ENCODE assay signal across 22 cellular contexts in genomic region chrX:110569506-110569905, GRCh38.
A peak's percentile ranks its signal among the peaks of the same experiment; 100 is the strongest.
DNase-seq lines count a peak whose midpoint lies in the region; ATAC-seq and TF ChIP-seq lines count a peak whose summit lies in the region.
"Had no signal": no experiment of that assay in that cellular context is flagged by ENCODE, and none has a peak within 500 bp of the region (broad histone marks: within the 10 kb centered on the region; RNA-seq: fewer than 3 reads in every experiment).

No MANE protein-coding gene starts in this region.

- no peaks in the 10 kb centered on the region for H3K27me3 Mint-ChIP-seq in HFFc6 (ENCODE audit: insufficient read depth)
- H3K27me3 Mint-ChIP-seq: activated CD4-positive, alpha-beta T cell treated with anti-CD3 and anti-CD28 coated beads, Interleukin-2, amount 10 ng/mL, durations not matched to agents 24 days and 14 days; CD4-positive, alpha-beta T cell; dendritic cell treated with granulocyte-macrophage colony-stimulating factor and Interleukin-4, amounts not matched to agents 40 ng/mL and 50 ng/mL, for 4 days; natural killer cell treated with Interleukin-12 subunit alpha and Interleukin-12 subunit beta and Interleukin-15 and Interleukin-18, amount 100 ng/mL, for 72 hours had no signal

- TF ChIP-seq CTCF in AG10803 (conservative IDR thresholded peaks at IDR 0.05; ENCODE audit: low read length): no peak
- no peak for TF ChIP-seq CTCF in HFFc6 (IDR thresholded peaks at IDR 0.05)
- no peak for TF ChIP-seq CTCF in foreskin fibroblast (IDR thresholded peaks at IDR 0.05; ENCODE audit: low read depth, low read length)

- no peak overlapping the region for H3K4me3 ChIP-seq in AG10803 (ENCODE audit: low read length)
- no peak overlapping the region for H3K4me3 ChIP-seq in foreskin fibroblast (ENCODE audit: low read depth in 1 of 2, low read length in 2 of 2)
- H3K4me3 ChIP-seq: prostate gland, skin epidermis, uterus had no signal

- ATAC-seq in GM18907 (IDR thresholded peaks at IDR 0.05; ENCODE audit: unreplicated experiment): no peak
- ATAC-seq in HG03378 (IDR thresholded peaks at IDR 0.05; ENCODE audit: unreplicated experiment): no peak
- ATAC-seq: natural killer cell treated with Interleukin-12 subunit alpha and Interleukin-12 subunit beta and Interleukin-15 and Interleukin-18, amount 100 ng/mL, for 72 hours had no signal

- no peaks in the 10 kb centered on the region for H3K9me3 Mint-ChIP-seq in HFFc6
- H3K9me3 Mint-ChIP-seq: activated CD4-positive, alpha-beta T cell treated with anti-CD3 and anti-CD28 coated beads, Interleukin-2, amount 10 ng/mL, durations not matched to agents 24 days and 14 days; activated T-helper 2 cell treated with anti-CD3 and anti-CD28 coated beads, Interferon-gamma antibody, Interleukin-2, Interleukin-4, amounts not matched to agents 10 μg/mL and 5 μg/mL and 100 μg/mL, durations not matched to agents 14 hours and 24 hours and 36 hours; CD4-positive, alpha-beta T cell; dendritic cell treated with granulocyte-macrophage colony-stimulating factor and Interleukin-4, amounts not matched to agents 40 ng/mL and 50 ng/mL, for 4 days; natural killer cell treated with Interleukin-12 subunit alpha and Interleukin-12 subunit beta and Interleukin-15 and Interleukin-18, amount 100 ng/mL, for 72 hours had no signal

- peaks cover 17% of the 10 kb centered on the region for H3K4me1 Mint-ChIP-seq in HFFc6 (ENCODE audit: low read depth)

- peak overlapping the region; percentile 31; the same call in 1 of the 2 replicates for H3K27ac Mint-ChIP-seq in HFFc6
- H3K27ac Mint-ChIP-seq: activated CD4-positive, alpha-beta T cell treated with anti-CD3 and anti-CD28 coated beads, Interleukin-2, amount 10 ng/mL, durations not matched to agents 24 days and 14 days; activated T-helper 2 cell treated with anti-CD3 and anti-CD28 coated beads, Interferon-gamma antibody, Interleukin-2, Interleukin-4, amounts not matched to agents 10 μg/mL and 5 μg/mL and 100 μg/mL, durations not matched to agents 14 hours and 24 hours and 36 hours; CD4-positive, alpha-beta T cell; dendritic cell treated with granulocyte-macrophage colony-stimulating factor and Interleukin-4, amounts not matched to agents 40 ng/mL and 50 ng/mL, for 4 days; natural killer cell treated with Interleukin-12 subunit alpha and Interleukin-12 subunit beta and Interleukin-15 and Interleukin-18, amount 100 ng/mL, for 72 hours had no signal

- H3K4me3 Mint-ChIP-seq in HFFc6: peak overlapping the region; percentile 9; the same call in 1 of the 2 replicates
- H3K4me3 Mint-ChIP-seq: activated CD4-positive, alpha-beta T cell treated with anti-CD3 and anti-CD28 coated beads, Interleukin-2, amount 10 ng/mL, durations not matched to agents 24 days and 14 days; CD4-positive, alpha-beta T cell; dendritic cell treated with granulocyte-macrophage colony-stimulating factor and Interleukin-4, amounts not matched to agents 40 ng/mL and 50 ng/mL, for 4 days; natural killer cell treated with Interleukin-12 subunit alpha and Interleukin-12 subunit beta and Interleukin-15 and Interleukin-18, amount 100 ng/mL, for 72 hours had no signal

- DNase-seq in AG10803 (ENCODE audit: low read depth) (peak; percentile 27), HFFc6 (peak; percentile 61), NCI-H82 treated with DMSO at 0.1 percent for 48 hours (lab: John Stamatoyannopoulos, UW; ENCODE audit: unreplicated experiment) (peak; percentile 50), foreskin fibroblast (peak; percentile 48 to 70), DMS153 (lab: John Stamatoyannopoulos, UW) (no peak), NCI-H2227 treated with DMSO at 0.1 percent for 48 hours (lab: John Stamatoyannopoulos, UW) (no peak)
- DNase-seq: ACHN; activated CD4-positive, alpha-beta T cell treated with anti-CD3 and anti-CD28 coated beads, Interleukin-2, amount 10 ng/mL, durations not matched to agents 24 days and 14 days; CD4-positive, alpha-beta T cell; DMS53; NCI-H146; stimulated activated CD4-positive, alpha-beta T cell treated with anti-CD3 and anti-CD28 coated beads, Interleukin-4, amount 100 ng/mL, for 24 hours; substantia nigra; SW 1271; uterus had no signal

- no peaks in the 10 kb centered on the region for H3K36me3 Mint-ChIP-seq in HFFc6 (ENCODE audit: low read depth)
- H3K36me3 Mint-ChIP-seq: natural killer cell treated with Interleukin-12 subunit alpha and Interleukin-12 subunit beta and Interleukin-15 and Interleukin-18, amount 100 ng/mL, for 72 hours had no signal

Comparison
In these comparisons a context has a peak if more than half of its experiments do, and no peak if none do; other contexts are left out.
1. DNase-seq: peak in AG10803 (single experiment), HFFc6 (single experiment), NCI-H82 treated with DMSO at 0.1 percent for 48 hours (single experiment) and foreskin fibroblast (2 of 2); none in DMS153 (single experiment) and NCI-H2227 treated with DMSO at 0.1 percent for 48 hours (single experiment).